8 cellular contexts compared by ENCODE assay signal in genomic region chr9:78030553-78031270, GRCh38. TPM values are rescaled to one million over a fixed set of nuclear protein-coding genes. Genes with fewer than 3 reads are reported as not detected.
DNase-seq lines count a peak whose midpoint lies in the region; ATAC-seq, FAIRE-seq and TF ChIP-seq lines count a peak whose summit lies in the region.

No MANE protein-coding gene starts in this region.

- no peak for FAIRE-seq in kidney (lab: Jason Lieb, UNC)

- peaks cover 9 to 48% (median 32%) of the 10 kb centered on the region in 11 experiments; a peak in 18 of 22 replicates for H4K20me1 ChIP-seq in BLaER1 treated with 17β-estradiol and CSF1 and Interleukin-3, amounts not matched to agents 10 nM and 100 nM

- TF ChIP-seq CTCF in WI38 (IDR thresholded peaks at IDR 0.05; ENCODE audit: low read depth, low read length) = no peak
- no peak for TF ChIP-seq CTCF in cardiac fibroblast (IDR thresholded peaks at IDR 0.05; ENCODE audit: low read depth, low read length)
- TF ChIP-seq CTCF in kidney (IDR thresholded peaks at IDR 0.05; ENCODE audit: borderline replicate concordance, extremely low read depth, insufficient read depth) = no peak

- peaks cover 25 to 60% (median 41%) of the 10 kb centered on the region in 10 experiments for H3K4me1 ChIP-seq in BLaER1 treated with 17β-estradiol and CSF1 and Interleukin-3, amounts not matched to agents 10 nM and 100 nM
- peaks cover 9 to 11% of the 10 kb centered on the region in 2 donors for H3K4me1 ChIP-seq in kidney (ENCODE audit: control insufficient read depth in 1 of 2, insufficient read depth in 1 of 2, low read depth in 1 of 2, low read length in 2 of 2)

- H3K27me3 ChIP-seq in BLaER1 treated with 17β-estradiol and CSF1 and Interleukin-3, amounts not matched to agents 10 nM and 100 nM = peaks cover 3 to 64% (median 55%) of the 10 kb centered on the region in 11 experiments; a peak in 21 of 22 replicates

- DNase-seq in Jurkat, Clone E6-1 (ENCODE audit: low read depth, low spot score) = peak; percentile 57
- DNase-seq in cardiac fibroblast (ENCODE audit: low read depth in 2 of 2) (peak; percentile 49 to 54), kidney (peak; percentile 83)
- DNase-seq in stimulated activated CD4-positive, alpha-beta T cell treated with anti-CD3 and anti-CD28 coated beads, Interleukin-12 subunit alpha, Interleukin-12 subunit beta, amount 100 ng/mL, for 24 hours (ENCODE audit: low read depth in 2 of 2) = peak; percentile 31 to 45

- no peaks in the 10 kb centered on the region for H3K9me3 ChIP-seq in BLaER1 treated with 17β-estradiol and CSF1 and Interleukin-3, amounts not matched to agents 10 nM and 100 nM (replicated peaks in 1 of 11)
- no peaks in the 10 kb centered on the region for H3K9me3 ChIP-seq in kidney (ENCODE audit: control insufficient read depth in 1 of 2, low read length in 2 of 2)

- peak overlapping the region; percentile 89 to 97 (median 94) for H3K9ac ChIP-seq in BLaER1 treated with 17β-estradiol and CSF1 and Interleukin-3, amounts not matched to agents 10 nM and 100 nM
- H3K9ac ChIP-seq in kidney (ENCODE audit: low read length in 2 of 2) = peak overlapping the region; percentile 83 to 86

- ATAC-seq in GM21515 (IDR thresholded peaks at IDR 0.05; ENCODE audit: unreplicated experiment) = no peak
- no peak for ATAC-seq in GM18519 (IDR thresholded peaks at IDR 0.05; ENCODE audit: low FRiP score, unreplicated experiment)

- H3K27ac ChIP-seq in BLaER1 treated with 17β-estradiol and CSF1 and Interleukin-3, amounts not matched to agents 10 nM and 100 nM = peak overlapping the region; percentile 84 to 98 (median 92)
- H3K27ac ChIP-seq in kidney (ENCODE audit: low read depth in 2 of 2, low read length in 2 of 2) = peak overlapping the region; percentile 94 to 95

- intact Hi-C loops in kidney (cut with DNase I) = no loop called here

- H3K36me3 ChIP-seq in BLaER1 treated with 17β-estradiol and CSF1 and Interleukin-3, amounts not matched to agents 10 nM and 100 nM = peaks cover 0 to 5% (median 0%) of the 10 kb centered on the region in 11 experiments; a peak in 1 of 22 replicates
- H3K36me3 ChIP-seq in kidney (ENCODE audit: control insufficient read depth in 1 of 2, insufficient read depth in 2 of 2, low read length in 2 of 2) = no peaks in the 10 kb centered on the region

- H3K4me2 ChIP-seq in BLaER1 treated with 17β-estradiol and CSF1 and Interleukin-3, amounts not matched to agents 10 nM and 100 nM = peak overlapping the region; percentile 76 to 95 (median 89)

- H3K4me3 ChIP-seq in BLaER1 treated with 17β-estradiol and CSF1 and Interleukin-3, amounts not matched to agents 10 nM and 100 nM = peak overlapping the region; percentile 81 to 93 (median 87)
- peak overlapping the region; percentile 92 for H3K4me3 ChIP-seq in Jurkat, Clone E6-1 (ENCODE audit: low read length)
- H3K4me3 ChIP-seq in WI38 (ENCODE audit: low read depth, low read length) = peak overlapping the region; percentile 85
- H3K4me3 ChIP-seq in cardiac fibroblast (replicated peaks in 1 of 2; ENCODE audit: low read depth in 2 of 2, low read length in 2 of 2) = peak overlapping the region; percentile 76 to 88
- peak overlapping the region; percentile 84 to 94 for H3K4me3 ChIP-seq in kidney (ENCODE audit: low read length in 2 of 2)

RNA-seq across cellular contexts. Expression of gene GNAQ, which starts 0.9 kb away (rescaled TPM):
- polyA plus RNA-seq in Jurkat, Clone E6-1 (2012; ENCODE audit: insufficient read depth, insufficient read length) = 39.3 TPM
- total RNA-seq in kidney = 83.4 TPM
- 16.2 TPM for polyA plus RNA-seq in kidney (ENCODE audit: insufficient read depth, low read depth, low replicate concordance)
